In genomic region chr1:76256289-76257223, GRCh38 we compare ENCODE assay signal across 1 cellular context.
TF ChIP-seq lines count a peak whose summit lies in the region.

No MANE protein-coding gene starts in this region.

TF ChIP-seq in HCT116, 20 proteins besides CTCF, POLR2A, EP300 and RAD21 (continued from another document):
- no peak for TF ChIP-seq ZBTB33 (IDR thresholded peaks at IDR 0.05; ENCODE audit: extremely low read depth, insufficient replicate concordance, low read length)
TF ChIP-seq in HCT116: peak in this region for 0.
